In the genomic region with DNA sequence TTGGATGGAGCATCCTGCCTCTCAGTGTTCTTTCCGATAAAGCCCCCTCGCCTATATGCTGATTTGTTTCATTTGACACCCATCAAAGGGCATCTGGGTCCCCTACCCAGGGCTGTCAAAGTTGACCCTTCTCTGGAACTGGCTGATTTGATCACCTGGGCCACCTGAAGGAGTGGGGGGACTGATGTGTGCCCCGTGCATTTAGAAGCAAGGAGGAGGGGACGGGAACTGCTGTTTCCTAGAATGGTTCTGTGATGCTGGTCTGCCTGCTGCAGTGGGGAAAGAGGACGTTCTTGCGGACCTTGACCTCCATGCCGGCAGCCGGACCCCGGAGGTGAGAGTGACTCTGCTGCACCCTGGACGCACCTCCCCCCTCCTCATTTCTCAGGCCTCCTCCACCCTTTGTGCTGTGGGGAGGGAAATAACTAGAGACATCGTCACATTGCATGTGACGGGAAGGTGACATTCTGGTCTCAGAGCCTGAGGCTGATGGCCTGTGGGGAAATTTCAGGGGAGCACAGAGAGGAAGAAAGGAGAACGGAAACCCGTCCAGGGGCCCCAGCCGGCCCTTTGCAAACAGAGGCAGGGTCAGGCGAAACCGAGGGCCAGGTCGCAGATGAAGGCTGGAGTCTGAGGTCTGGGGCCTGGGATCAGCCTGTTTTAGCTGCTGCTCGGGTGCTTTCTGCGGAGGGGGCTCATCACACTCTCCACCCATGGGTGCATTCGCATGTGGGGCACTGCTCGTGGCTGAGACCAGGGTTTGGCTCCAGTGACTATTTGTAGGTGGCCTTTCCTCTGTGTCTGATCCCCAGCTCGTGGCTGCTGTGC, we compare ENCODE assay signal across 11 cellular contexts. TPM values are rescaled to one million over a fixed set of nuclear protein-coding genes. Genes with fewer than 3 reads are reported as not detected.
DNase-seq lines count a peak whose midpoint lies in the region; ATAC-seq and TF ChIP-seq lines count a peak whose summit lies in the region.
"Had no signal": no experiment of that assay in that cellular context is flagged by ENCODE, and none has a peak within 500 bp of the region (broad histone marks: within the 10 kb centered on the region; RNA-seq: fewer than 3 reads in every experiment).

No MANE protein-coding gene starts in this region.

- H3K4me3 ChIP-seq in mesendoderm (ENCODE audit: low read length) (no peak overlapping the region), suprapubic skin (no peak overlapping the region)

- H3K23ac ChIP-seq in mesendoderm (ENCODE audit: low read length): no peak overlapping the region

- no peak overlapping the region for H2AK5ac ChIP-seq in mesendoderm (ENCODE audit: low read length)

- BruUV-seq in MCF 10A (replicated peaks; lab: Mats Ljungman, UMichigan): no TSS peak

- H3K4ac ChIP-seq in mesendoderm (ENCODE audit: low read depth, low read length): no peak overlapping the region

- no peaks in the 10 kb centered on the region for H3K9me3 ChIP-seq in suprapubic skin

- H3K27me3 Mint-ChIP-seq in activated CD8-positive, alpha-beta memory T cell treated with anti-CD3 and anti-CD28 coated beads, Interleukin-2, amount 10 ng/mL, durations not matched to agents 7 days and 5 days: peaks cover 16% of the 10 kb centered on the region
- H3K27me3 Mint-ChIP-seq in MCF 10A (ENCODE audit: insufficient read depth, unreplicated experiment) (no peaks in the 10 kb centered on the region), natural killer cell (ENCODE audit: low read depth in 2 of 2) (peaks cover 15 to 70% of the 10 kb centered on the region in 2 donors)

- no peak for TF ChIP-seq EP300 in suprapubic skin (IDR thresholded peaks at IDR 0.05)

- H3K56ac ChIP-seq in mesendoderm (ENCODE audit: low read length): peak overlapping the region; percentile 22

- peaks cover 21% of the 10 kb centered on the region for H3K4me1 Mint-ChIP-seq in activated CD8-positive, alpha-beta memory T cell treated with anti-CD3 and anti-CD28 coated beads, Interleukin-2, amount 10 ng/mL, durations not matched to agents 7 days and 5 days
- H3K4me1 Mint-ChIP-seq in MCF 10A (ENCODE audit: insufficient read depth, unreplicated experiment): peaks cover 60% of the 10 kb centered on the region
- H3K4me1 Mint-ChIP-seq in natural killer cell: peaks cover 0 to 5% of the 10 kb centered on the region in 2 donors

- no peak overlapping the region for H3K27ac Mint-ChIP-seq in activated CD8-positive, alpha-beta memory T cell treated with anti-CD3 and anti-CD28 coated beads, Interleukin-2, amount 10 ng/mL, durations not matched to agents 7 days and 5 days
- H3K27ac Mint-ChIP-seq in MCF 10A (ENCODE audit: low read depth, unreplicated experiment): peak overlapping the region; percentile 93
- no peak overlapping the region for H3K27ac Mint-ChIP-seq in natural killer cell
- H3K27ac Mint-ChIP-seq: T-cell had no signal

- H3K79me1 ChIP-seq in mesendoderm (ENCODE audit: low read length): no peaks in the 10 kb centered on the region

- peaks cover 7% of the 10 kb centered on the region for H3K9me3 Mint-ChIP-seq in activated CD8-positive, alpha-beta memory T cell treated with anti-CD3 and anti-CD28 coated beads, Interleukin-2, amount 10 ng/mL, durations not matched to agents 7 days and 5 days (ENCODE audit: low read depth)
- H3K9me3 Mint-ChIP-seq in MCF 10A (ENCODE audit: unreplicated experiment): peaks cover 7% of the 10 kb centered on the region
- peaks cover 4 to 6% of the 10 kb centered on the region in 2 donors for H3K9me3 Mint-ChIP-seq in natural killer cell

- peaks cover 2% of the 10 kb centered on the region for H3K36me3 Mint-ChIP-seq in activated CD8-positive, alpha-beta memory T cell treated with anti-CD3 and anti-CD28 coated beads, Interleukin-2, amount 10 ng/mL, durations not matched to agents 7 days and 5 days
- no peaks in the 10 kb centered on the region for H3K36me3 Mint-ChIP-seq in MCF 10A (ENCODE audit: insufficient read depth, unreplicated experiment)
- H3K36me3 Mint-ChIP-seq in natural killer cell: peaks cover 8% of the 10 kb centered on the region

- no peak overlapping the region for H3K4me3 Mint-ChIP-seq in activated CD8-positive, alpha-beta memory T cell treated with anti-CD3 and anti-CD28 coated beads, Interleukin-2, amount 10 ng/mL, durations not matched to agents 7 days and 5 days
- H3K4me3 Mint-ChIP-seq in MCF 10A (ENCODE audit: unreplicated experiment): peak overlapping the region; percentile 44
- H3K4me3 Mint-ChIP-seq in natural killer cell: no peak overlapping the region
- H3K4me3 Mint-ChIP-seq: T-cell had no signal

- H3K79me2 ChIP-seq in mesendoderm (ENCODE audit: control insufficient read depth, insufficient read depth, low read length): no peaks in the 10 kb centered on the region

- H4K8ac ChIP-seq in mesendoderm (ENCODE audit: low read depth, low read length): no peak overlapping the region

- CTCF ChIA-PET in activated CD8-positive, alpha-beta memory T cell treated with anti-CD3 and anti-CD28 coated beads, Interleukin-2, amount 10 ng/mL, durations not matched to agents 7 days and 5 days (lab: Charles Lee): no interaction called here
- CTCF ChIA-PET in MCF 10A (lab: Yijun Ruan, JAX): interaction anchor here (0.5 to 0.6 kb wide), 2 partner anchors 100 to 1920 kb away, joined by 3 to 4 read pairs; no protein-coding TSS in a partner anchor

- intact Hi-C loops in MCF 10A (cut with micrococcal nuclease): no loop called here
- intact Hi-C loops in natural killer cell (cut with micrococcal nuclease): no loop called here

- no CpG with 5 or more reads among the region's 23 CpGs for WGBS in mesendoderm (ENCODE audit: extremely low coverage, insufficient coverage, low lambda C conversion rate)
- WGBS in suprapubic skin: 76% methylated on average over 21 of the region's 23 CpGs

- TF ChIP-seq CTCF in MCF 10A (IDR thresholded peaks at IDR 0.05; ENCODE audit: unreplicated experiment): no peak
- TF ChIP-seq CTCF in suprapubic skin (IDR thresholded peaks at IDR 0.05): no peak
- no peak for TF ChIP-seq CTCF in natural killer cell (IDR thresholded peaks at IDR 0.05)

- H3K27me3 ChIP-seq in mesendoderm (ENCODE audit: insufficient read depth, low read length, poor library complexity) (no peaks in the 10 kb centered on the region), suprapubic skin (no peaks in the 10 kb centered on the region)

- TF ChIP-seq POLR2A in suprapubic skin (IDR thresholded peaks at IDR 0.05): no peak

- H3K4me2 ChIP-seq in mesendoderm (ENCODE audit: low read length): no peak overlapping the region

- DNase-seq in activated CD8-positive, alpha-beta memory T cell treated with anti-CD3 and anti-CD28 coated beads for 24 hours: peak; percentile 30
- no peak for DNase-seq in activated CD8-positive, alpha-beta memory T cell treated with anti-CD3 and anti-CD28 coated beads, Interleukin-2, amount 10 ng/mL, durations not matched to agents 7 days and 5 days
- no peak for DNase-seq in MCF 10A (ENCODE audit: unreplicated experiment)
- DNase-seq in mesendoderm: no peak
- DNase-seq in suprapubic skin (ENCODE audit: low spot score in 2 of 2): peak; percentile 56 to 70
- DNase-seq in SW 1271 (lab: John Stamatoyannopoulos, UW): no peak
- DNase-seq in natural killer cell: no peak
- DNase-seq in NCI-H69 (lab: John Stamatoyannopoulos, UW): no peak
- DNase-seq: stimulated activated CD4-positive, alpha-beta T cell treated with anti-CD3 and anti-CD28 coated beads, Interleukin-2, amount 100 ng/mL, for 48 hours had no signal

- no peak for ATAC-seq in activated CD8-positive, alpha-beta memory T cell treated with anti-CD3 and anti-CD28 coated beads, Interleukin-2, amount 10 ng/mL, durations not matched to agents 7 days and 5 days
- ATAC-seq in natural killer cell: no peak
- ATAC-seq: T-cell had no signal

- no peak overlapping the region for H2BK15ac ChIP-seq in mesendoderm (replicated peaks; ENCODE audit: low read depth)

- no peak overlapping the region for H2BK5ac ChIP-seq in mesendoderm (ENCODE audit: low read length)

- no peak overlapping the region for H2BK120ac ChIP-seq in mesendoderm (ENCODE audit: low read depth, low read length)

- H4K5ac ChIP-seq in mesendoderm (ENCODE audit: low read length): no peak overlapping the region

- H3K9ac ChIP-seq in mesendoderm (ENCODE audit: low read length): no peak overlapping the region

- H3K4me1 ChIP-seq in mesendoderm (ENCODE audit: control insufficient read depth, low read depth, low read length) (no peaks in the 10 kb centered on the region), suprapubic skin (peaks cover 71% of the 10 kb centered on the region)

- no peaks in the 10 kb centered on the region for H3K36me3 ChIP-seq in mesendoderm (ENCODE audit: control insufficient read depth, insufficient read depth, low read length)
- H3K36me3 ChIP-seq in suprapubic skin: no peaks in the 10 kb centered on the region

- H3K18ac ChIP-seq in mesendoderm (ENCODE audit: low read length): no peak overlapping the region

- no peak overlapping the region for H3K27ac ChIP-seq in mesendoderm (ENCODE audit: low read depth, low read length)
- H3K27ac ChIP-seq in suprapubic skin: peak overlapping the region; percentile 87

- POLR2A ChIA-PET in MCF 10A (lab: Yijun Ruan, JAX): interaction anchor here (0.6 to 3.2 kb wide), 4 partner anchors 73 to 126 kb away, joined by 3 to 15 read pairs (median 4); no protein-coding TSS in a partner anchor

RNA-seq across cellular contexts. Expression of a gene that starts 25.7 kb away (rescaled TPM):
- total RNA-seq in activated CD8-positive, alpha-beta memory T cell treated with anti-CD3 and anti-CD28 coated beads, Interleukin-2, amount 10 ng/mL, durations not matched to agents 7 days and 5 days: not detected
- total RNA-seq in MCF 10A (2022) (not detected in 2 replicates), suprapubic skin (not detected), natural killer cell (not detected)
- polyA plus RNA-seq in mesendoderm (2013, experiment 1 of 2): not detected
- not detected for polyA plus RNA-seq in mesendoderm (2013, experiment 2 of 2)
- total RNA-seq: A673, T-cell had no signal

Comparison
In these comparisons a context has a peak if more than half of its experiments do, and no peak if none do; other contexts are left out.
1. DNase-seq: peak in activated CD8-positive, alpha-beta memory T cell treated with anti-CD3 and anti-CD28 coated beads for 24 hours (single experiment) and suprapubic skin (2 of 2); none in activated CD8-positive, alpha-beta memory T cell treated with anti-CD3 and anti-CD28 coated beads, Interleukin-2, amount 10 ng/mL, durations not matched to agents 7 days and 5 days (single experiment), MCF 10A (single experiment), mesendoderm (single experiment), SW 1271 (0 of 2), natural killer cell (single experiment) and NCI-H69 (single experiment).